9 cellular contexts compared by ENCODE assay signal in genomic region chr12:106682594-106683234, GRCh38.
DNase-seq lines count a peak whose midpoint lies in the region; ATAC-seq and TF ChIP-seq lines count a peak whose summit lies in the region.
"Had no signal": no experiment of that assay in that cellular context is flagged by ENCODE, and none has a peak within 500 bp of the region (broad histone marks: within the 10 kb centered on the region; RNA-seq: fewer than 3 reads in every experiment).

No MANE protein-coding gene starts in this region.

- TF ChIP-seq CTCF in GM12865 (IDR thresholded peaks at IDR 0.05; ENCODE audit: insufficient read depth, low read depth, low read length, missing control alignments) = peak; percentile 30
- TF ChIP-seq CTCF in NB4 (IDR thresholded peaks at IDR 0.05; ENCODE audit: low read depth, low read length) = peak; percentile 29
- peak; percentile 62 for TF ChIP-seq CTCF in endodermal cell (conservative IDR thresholded peaks at IDR 0.05)
- TF ChIP-seq CTCF in osteocyte (IDR thresholded peaks at IDR 0.05) = peak; percentile 43
- TF ChIP-seq CTCF in esophagus squamous epithelium (IDR thresholded peaks at IDR 0.05) = no peak

- H3K27ac Mint-ChIP-seq in endodermal cell (no peak overlapping the region), osteocyte (ENCODE audit: unreplicated experiment) (no peak overlapping the region)

- H3K4me1 Mint-ChIP-seq in endodermal cell = peaks cover 7% of the 10 kb centered on the region
- H3K4me1 Mint-ChIP-seq in osteocyte (ENCODE audit: unreplicated experiment) = no peaks in the 10 kb centered on the region

- H3K4me3 Mint-ChIP-seq in endodermal cell (no peak overlapping the region), osteocyte (ENCODE audit: unreplicated experiment) (no peak overlapping the region)

- 72 to 76% methylated on average over 4 of the region's 4 CpGs for WGBS in endodermal cell (ENCODE audit: insufficient coverage in 1 of 2, insufficient read length in 1 of 2), 2 experiments
- 52 to 56% methylated on average over 4 of the region's 4 CpGs for WGBS in esophagus squamous epithelium, 2 donors

- H3K4me1 ChIP-seq in endodermal cell (ENCODE audit: control insufficient read depth, insufficient read depth, low read length) (no peaks in the 10 kb centered on the region), esophagus squamous epithelium (no peaks in the 10 kb centered on the region)

- H3K27me3 Mint-ChIP-seq in endodermal cell (ENCODE audit: insufficient read depth) (no peaks in the 10 kb centered on the region), osteocyte (ENCODE audit: unreplicated experiment) (peaks cover 8% of the 10 kb centered on the region)

- H3K27ac ChIP-seq in endodermal cell (ENCODE audit: low read depth, low read length) = no peak overlapping the region
- no peak overlapping the region for H3K27ac ChIP-seq in esophagus squamous epithelium

- intact Hi-C loops in esophagus squamous epithelium (cut with DNase I) = no loop called here

- H3K4me3 ChIP-seq in GM12865 (ENCODE audit: low read depth, low read length) (no peak overlapping the region), NB4 (ENCODE audit: low read depth, low read length) (no peak overlapping the region), endodermal cell (ENCODE audit: low read length) (no peak overlapping the region), esophagus squamous epithelium (no peak overlapping the region)

- peak; percentile 56 for DNase-seq in GM12865 (ENCODE audit: low read depth)
- peak; percentile 53 for DNase-seq in NB4 (ENCODE audit: low read depth)
- peak; percentile 38 for DNase-seq in endodermal cell
- DNase-seq in osteocyte (ENCODE audit: extremely low spot score, unreplicated experiment) = no peak
- no peak for DNase-seq in germinal center (ENCODE audit: low spot score)
- DNase-seq in esophagus squamous epithelium (lab: John Stamatoyannopoulos, UW) = no peak
- DNase-seq: NCI-H2029 treated with DMSO at 0.1 percent for 48 hours had no signal

- H3K36me3 Mint-ChIP-seq in endodermal cell (ENCODE audit: low read depth) (no peaks in the 10 kb centered on the region), osteocyte (ENCODE audit: unreplicated experiment) (no peaks in the 10 kb centered on the region)

- no peaks in the 10 kb centered on the region for H3K9me3 Mint-ChIP-seq in endodermal cell
- H3K9me3 Mint-ChIP-seq in osteocyte (ENCODE audit: unreplicated experiment) = no peaks in the 10 kb centered on the region

- ATAC-seq in GM19328 (IDR thresholded peaks at IDR 0.05; ENCODE audit: unreplicated experiment) (no peak), GM18505 (IDR thresholded peaks at IDR 0.05; ENCODE audit: unreplicated experiment) (no peak)

- H3K36me3 ChIP-seq in endodermal cell (ENCODE audit: control insufficient read depth, insufficient read depth, low read length) (no peaks in the 10 kb centered on the region), esophagus squamous epithelium (no peaks in the 10 kb centered on the region)

- H3K9me3 ChIP-seq in endodermal cell (ENCODE audit: control insufficient read depth, low read length) (no peaks in the 10 kb centered on the region), esophagus squamous epithelium (no peaks in the 10 kb centered on the region)

- H3K27me3 ChIP-seq in endodermal cell (ENCODE audit: control insufficient read depth, insufficient read depth, low read length, poor library complexity, severe bottlenecking) = no peaks in the 10 kb centered on the region
- peaks cover 0 to 6% (median 0%) of the 10 kb centered on the region in 4 donors for H3K27me3 ChIP-seq in esophagus squamous epithelium

- no peak overlapping the region for H3K9ac ChIP-seq in endodermal cell (ENCODE audit: extremely low read depth, low read length, poor library complexity, severe bottlenecking)

- TF ChIP-seq POLR2A in NB4 (IDR thresholded peaks at IDR 0.05; ENCODE audit: extremely low read depth, insufficient read length) (no peak), esophagus squamous epithelium (IDR thresholded peaks at IDR 0.05) (no peak), GM18505 (IDR thresholded peaks at IDR 0.05; ENCODE audit: borderline replicate concordance, extremely low read depth, insufficient read depth, insufficient read length) (no peak)

Comparison
In these comparisons a context has a peak if more than half of its experiments do, and no peak if none do; other contexts are left out.
1. DNase-seq: peak in GM12865 (single experiment), NB4 (single experiment) and endodermal cell (single experiment); none in osteocyte (single experiment), germinal center (single experiment) and esophagus squamous epithelium (single experiment).
2. CTCF ChIP-seq: peak in GM12865 (single experiment), NB4 (single experiment), endodermal cell (single experiment) and osteocyte (single experiment); none in esophagus squamous epithelium (0 of 6).